In genomic region chr16:30984669-30985400, GRCh38 we compare ENCODE assay signal across 9 cellular contexts. TPM values are rescaled to one million over a fixed set of nuclear protein-coding genes. Genes with fewer than 3 reads are reported as not detected.
A peak's percentile ranks its signal among the peaks of the same experiment; 100 is the strongest.
DNase-seq lines count a peak whose midpoint lies in the region; ATAC-seq, FAIRE-seq and TF ChIP-seq lines count a peak whose summit lies in the region.
"Had no signal": no experiment of that assay in that cellular context is flagged by ENCODE, and none has a peak within 500 bp of the region (broad histone marks: within the 10 kb centered on the region; RNA-seq: fewer than 3 reads in every experiment).

HSD3B7 (plus strand) TSS chr16:30985207; CDS start chr16:30985659, 452 bp downstream.

- ATAC-seq in HG03135 (IDR thresholded peaks at IDR 0.05; ENCODE audit: unreplicated experiment), result no peak

- H3K27me3 ChIP-seq in BJ (ENCODE audit: control insufficient read depth, insufficient read depth, low read length), result no peaks in the 10 kb centered on the region
- no peaks in the 10 kb centered on the region for H3K27me3 ChIP-seq in GM23248 (replicated peaks; ENCODE audit: insufficient read depth)

- H3K9me3 ChIP-seq in GM23248 (ENCODE audit: low read depth) (no peaks in the 10 kb centered on the region), kidney (ENCODE audit: control insufficient read depth in 1 of 2, low read length in 2 of 2) (no peaks in the 10 kb centered on the region)

- no peaks in the 10 kb centered on the region for H3K9me2 ChIP-seq in GM23248 (ENCODE audit: insufficient read depth)

- H3F3A ChIP-seq in GM23248 (ENCODE audit: insufficient read depth), result peaks cover 13% of the 10 kb centered on the region

- CTCF ChIA-PET in BJ (lab: Yijun Ruan, JAX), result interaction anchor here (0.6 to 5.0 kb wide), 35 partner anchors 9 to 889 kb away, joined by 3 to 54 read pairs (median 4); partner anchors contain the start of genes VKORC1, ZNF267, ZNF646 and ZNF668

- H3K4me2 ChIP-seq in GM23248 (ENCODE audit: unreplicated experiment), result peak within 1 kb of the TSS; percentile 77

- peak within 1 kb of the TSS; percentile 80 for H3K9ac ChIP-seq in GM23248
- H3K9ac ChIP-seq in kidney (ENCODE audit: low read length in 2 of 2), result peak within 1 kb of the TSS; percentile 60 to 73

- H3K4me1 ChIP-seq in GM23248 (ENCODE audit: insufficient read depth) (peaks cover 19% of the 10 kb centered on the region), kidney (ENCODE audit: control insufficient read depth in 1 of 2, insufficient read depth in 1 of 2, low read depth in 1 of 2, low read length in 2 of 2) (peaks cover 5 to 9% of the 10 kb centered on the region in 2 donors)

- no peak for FAIRE-seq in kidney (lab: Jason Lieb, UNC)

- peak within 1 kb of the TSS; percentile 57 for H2AFZ ChIP-seq in GM23248

- in situ Hi-C loops in GM23248 (cut with MboI), result loop anchor here (25.0 kb wide), 1 partner anchor 452 kb away; the partner anchor contains the start of genes COX6A2 and ZNF843

- TF ChIP-seq CTCF in BJ (IDR thresholded peaks at IDR 0.05; ENCODE audit: insufficient read depth, low read depth, low read length) (peak; percentile 97), kidney (IDR thresholded peaks at IDR 0.05; ENCODE audit: borderline replicate concordance, extremely low read depth, insufficient read depth) (peak; percentile 86)

- POLR2A ChIA-PET in BJ (lab: Charles Lee), result interaction anchor here (0.6 to 1.0 kb wide), 2 partner anchors 90 to 157 kb away, joined by 3 to 4 read pairs; partner anchors contain the start of gene ZNF646

- peak within 1 kb of the TSS; percentile 44 for H3K4me3 ChIP-seq in BJ (ENCODE audit: low read depth, low read length)
- peak within 1 kb of the TSS; percentile 73 for H3K4me3 ChIP-seq in GM23248
- peak within 1 kb of the TSS; percentile 63 to 70 for H3K4me3 ChIP-seq in kidney (ENCODE audit: low read length in 2 of 2)

- no peak for DNase-seq in BJ (ENCODE audit: low read depth)
- DNase-seq in GM23248, result peak; percentile 89
- peak; percentile 65 for DNase-seq in NCI-H2171 treated with DMSO at 0.1 percent for 48 hours (lab: John Stamatoyannopoulos, UW)
- peak; percentile 66 to 83 (median 71) for DNase-seq in activated CD4-positive, CD25-positive, alpha-beta regulatory T cell (lab: John Stamatoyannopoulos, UW)
- DNase-seq in caudate nucleus (lab: John Stamatoyannopoulos, UW), result peak in 53 of 61 donors; percentile 23 to 80 (median 58)
- DNase-seq in kidney, result peak; percentile 96
- DNase-seq in stimulated activated CD4-positive, alpha-beta T cell treated with anti-CD3 and anti-CD28 coated beads, Interleukin-15, amount 100 ng/mL, for 1 hour (ENCODE audit: low read depth in 1 of 2, low spot score in 1 of 2), result peak; percentile 57 to 76

- 20 to 35% methylated on average over 16 to 21 of the region's 24 CpGs for WGBS in GM23248 (ENCODE audit: low coverage in 1 of 2, low lambda C conversion rate in 2 of 2, missing lambda C conversion rate in 2 of 2), 2 experiments

- H4K20me1 ChIP-seq in GM23248 (ENCODE audit: insufficient read depth), result no peaks in the 10 kb centered on the region

- intact Hi-C loops in kidney (cut with DNase I), result loop anchor here (10.0 kb wide), 1 partner anchor 460 kb away; the partner anchor contains the start of gene ZNF843

- H3K79me2 ChIP-seq in GM23248 (ENCODE audit: insufficient read depth), result no peaks in the 10 kb centered on the region

- H3K36me3 ChIP-seq in BJ (ENCODE audit: control insufficient read depth, insufficient read depth, low read length) (peaks cover 22% of the 10 kb centered on the region), GM23248 (ENCODE audit: low read depth) (0 out of 2 replicates have a peak, but pooled peaks cover 3% of the 10 kb centered on the region), kidney (ENCODE audit: control insufficient read depth in 1 of 2, insufficient read depth in 2 of 2, low read length in 2 of 2) (peaks cover 4 to 16% of the 10 kb centered on the region in 2 donors)

- H3K27ac ChIP-seq in GM23248 (peak within 1 kb of the TSS; percentile 36), caudate nucleus (ENCODE audit: low read depth, low read length) (no peak within 1 kb of the TSS), kidney (ENCODE audit: low read depth in 2 of 2, low read length in 2 of 2) (peak within 1 kb of the TSS; percentile 43 to 69)

RNA-seq across cellular contexts. Expression of gene HSD3B7, which starts in this region (rescaled TPM):
- polyA plus RNA-seq in BJ (2011; rRNA removed) (15.4 and 25.0 TPM in 2 replicates), GM23248 (2016; fragmentation: Nextera tagmentation; extraction: Ambion mirVana) (40.2 and 40.9 TPM in 2 replicates), kidney (ENCODE audit: insufficient read depth, low read depth, low replicate concordance) (24.4 TPM)
- 9.3 and 13.1 TPM in 2 replicates for polyA minus RNA-seq in BJ (2011; rRNA and poly(A)+ RNA removed)
- total RNA-seq in GM23248 (2014; rRNA removed; shearing (Covaris generic)), result 69.7 and 73.2 TPM in 2 replicates
- 40.5 TPM for total RNA-seq in kidney
- polyA plus RNA-seq: IgD-negative memory B cell had no signal
